12 cellular contexts compared by ENCODE assay signal in the genomic region with DNA sequence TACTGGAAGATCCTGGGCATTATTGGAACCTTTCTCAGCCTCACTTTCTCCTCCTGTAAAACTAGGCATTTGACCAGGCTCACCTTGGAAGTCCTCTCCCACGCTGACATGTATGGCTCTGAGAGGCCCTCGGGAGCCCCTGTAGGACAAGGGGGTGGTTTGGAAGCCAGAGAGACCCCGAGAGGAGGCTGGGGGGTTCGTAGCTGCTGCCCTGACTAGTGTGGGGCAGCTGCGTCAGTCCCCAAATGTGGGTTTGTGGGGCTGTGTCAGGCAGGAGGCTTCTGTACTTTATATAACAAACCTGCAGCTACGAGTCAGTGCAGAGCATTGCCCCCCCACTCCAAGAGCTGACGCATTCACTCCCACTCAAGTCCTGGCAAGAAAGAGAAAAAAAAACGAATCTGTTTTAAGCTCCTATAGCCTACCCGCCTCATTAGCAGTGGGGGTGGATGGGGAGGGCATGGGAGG. TPM values are rescaled to one million over a fixed set of nuclear protein-coding genes. Genes with fewer than 3 reads are reported as not detected.
DNase-seq lines count a peak whose midpoint lies in the region; ATAC-seq and TF ChIP-seq lines count a peak whose summit lies in the region.
"Had no signal": no experiment of that assay in that cellular context is flagged by ENCODE, and none has a peak within 500 bp of the region (broad histone marks: within the 10 kb centered on the region; RNA-seq: fewer than 3 reads in every experiment).

No MANE protein-coding gene starts in this region.

- no peak overlapping the region for H2AFZ ChIP-seq in PC-9

- H3K4me1 ChIP-seq in Peyer's patch (peaks cover 0 to 24% (median 5%) of the 10 kb centered on the region in 4 donors), right cardiac atrium (ENCODE audit: control insufficient read depth, insufficient read depth, low read length) (no peaks in the 10 kb centered on the region), rectal smooth muscle tissue (ENCODE audit: control insufficient read depth, insufficient read depth, low read length) (peaks cover 2% of the 10 kb centered on the region), PC-9 (replicated peaks; ENCODE audit: insufficient read depth) (peaks cover 25% of the 10 kb centered on the region)

- intact Hi-C loops in right cardiac atrium (cut with DNase I), result no loop called here
- intact Hi-C loops in PC-9 (cut with micrococcal nuclease; ENCODE audit: unreplicated experiment), result no loop called here

- peak overlapping the region in 3 of 4 donors; percentile 15 to 56 (median 50) for H3K4me3 ChIP-seq in Peyer's patch
- H3K4me3 ChIP-seq in right cardiac atrium (ENCODE audit: low read length), result peak overlapping the region; percentile 55
- H3K4me3 ChIP-seq in rectal smooth muscle tissue (ENCODE audit: low read length), result peak overlapping the region; percentile 56
- no peak overlapping the region for H3K4me3 ChIP-seq in PC-9

- no peaks in the 10 kb centered on the region for H4K20me1 ChIP-seq in PC-9 (ENCODE audit: insufficient read depth)

- no peak for TF ChIP-seq POLR2A in Peyer's patch (IDR thresholded peaks at IDR 0.05)

- WGBS in right cardiac atrium, result 50% methylated on average over 9 of the region's 9 CpGs

- no peaks in the 10 kb centered on the region for H3K27me3 ChIP-seq in Peyer's patch
- H3K27me3 ChIP-seq in right cardiac atrium (ENCODE audit: control insufficient read depth, insufficient read depth), result no peaks in the 10 kb centered on the region
- no peaks in the 10 kb centered on the region for H3K27me3 ChIP-seq in rectal smooth muscle tissue (ENCODE audit: control insufficient read depth, insufficient read depth, low read length)
- no peaks in the 10 kb centered on the region for H3K27me3 ChIP-seq in PC-9 (ENCODE audit: insufficient read depth, low read depth)

- no peak for TF ChIP-seq CTCF in Peyer's patch (IDR thresholded peaks at IDR 0.05)
- TF ChIP-seq CTCF in PC-9 (conservative IDR thresholded peaks at IDR 0.05), result no peak

- BruUV-seq in PC-9 (replicated peaks; lab: Mats Ljungman, UMichigan), result no TSS peak

- H3K79me2 ChIP-seq in PC-9 (ENCODE audit: low read depth), result no peaks in the 10 kb centered on the region

- ATAC-seq in right cardiac atrium (peak in 1 of 2 donors; percentile 12), HG02885 (IDR thresholded peaks at IDR 0.05; ENCODE audit: poor library complexity, unreplicated experiment) (no peak)
- ATAC-seq: stimulated activated effector memory CD8-positive, alpha-beta T cell treated with anti-CD3 and anti-CD28 coated beads, Interleukin-12 subunit alpha, Interleukin-12 subunit beta, amount 100 ng/mL, for 72 hours had no signal

- no peak overlapping the region for H3K4me2 ChIP-seq in PC-9

- H3F3A ChIP-seq in PC-9 (ENCODE audit: insufficient read depth, low read depth), result peaks cover 26% of the 10 kb centered on the region

- in situ Hi-C loops in Caki2 (cut with HindIII; ENCODE audit: low pct_unique_long_range_greater_than_20kb, low sequenced_read_pairs), result no loop called here

- DNase-seq in Caki2 (ENCODE audit: low read depth) (peak; percentile 48), Peyer's patch (no peak), right cardiac atrium (no peak), PC-9 (no peak), NAMALWA (ENCODE audit: low spot score) (no peak)
- no peak for DNase-seq in stimulated activated CD4-positive, alpha-beta T cell treated with anti-CD3 and anti-CD28 coated beads, Interleukin-1b, Interleukin-23, amount 100 ng/mL, for 48 hours
- DNase-seq: activated naive CD8-positive, alpha-beta T cell treated with anti-CD3 and anti-CD28 coated beads, Interleukin-2, amount 10 ng/mL, durations not matched to agents 7 days and 5 days; EL had no signal

- H3K27ac ChIP-seq in Peyer's patch (peak overlapping the region; percentile 12 to 78 (median 42)), right cardiac atrium (ENCODE audit: low read length) (peak overlapping the region; percentile 39), rectal smooth muscle tissue (ENCODE audit: low read depth, low read length) (peak overlapping the region; percentile 82), PC-9 (no peak overlapping the region)

- no peaks in the 10 kb centered on the region for H3K36me3 ChIP-seq in Peyer's patch
- H3K36me3 ChIP-seq in rectal smooth muscle tissue (ENCODE audit: control insufficient read depth, insufficient read depth, low read length), result no peaks in the 10 kb centered on the region
- no peaks in the 10 kb centered on the region for H3K36me3 ChIP-seq in PC-9 (ENCODE audit: low read depth)

- H3K9ac ChIP-seq in rectal smooth muscle tissue (ENCODE audit: low read length), result no peak overlapping the region

- H3K9me2 ChIP-seq in PC-9 (ENCODE audit: insufficient read depth), result no peaks in the 10 kb centered on the region

- CTCF ChIA-PET in PC-9 (lab: Charles Lee), result no interaction called here

- POLR2A ChIA-PET in PC-9 (lab: Charles Lee; ENCODE audit: unreplicated experiment), result no interaction called here

- H3K9me3 ChIP-seq in Peyer's patch, result no peaks in the 10 kb centered on the region
- no peaks in the 10 kb centered on the region for H3K9me3 ChIP-seq in right cardiac atrium (ENCODE audit: control insufficient read depth, low read length)
- no peaks in the 10 kb centered on the region for H3K9me3 ChIP-seq in PC-9 (ENCODE audit: insufficient read depth, low read depth)

RNA-seq across cellular contexts. Expression of gene CX3CL1, which starts 1.8 kb away (rescaled TPM):
- 16.4 and 59.5 TPM in 2 replicates for total RNA-seq in Caki2 (2014; rRNA removed; shearing (Covaris generic); ENCODE audit: low replicate concordance)
- total RNA-seq in Peyer's patch (1 to 10 TPM; 1.7 to 2.3 (median 2.1) TPM), right cardiac atrium (10 to 100 TPM in 2 of 4 donors, 1 to 10 TPM in 2; 8.2 to 14.2 (median 10.5) TPM), PC-9 (2021) (not detected in 2 replicates)
- 22.9 TPM for polyA plus RNA-seq in right cardiac atrium
- total RNA-seq: activated naive CD8-positive, alpha-beta T cell treated with anti-CD3 and anti-CD28 coated beads, Interleukin-2, amount 10 ng/mL, durations not matched to agents 7 days and 5 days had no signal

RNA-seq across cellular contexts. Expression of gene CCL22, which starts 15.5 kb away (rescaled TPM):
- not detected in 2 replicates for total RNA-seq in Caki2 (2014; rRNA removed; shearing (Covaris generic); ENCODE audit: low replicate concordance)
- total RNA-seq in Peyer's patch (1 to 10 TPM in 1 of 4 donors, under 1 TPM in 1, not detected in 2; 0.40 to 3.3 TPM), right cardiac atrium (under 1 TPM in 1 of 4 donors, not detected in 3; 0.11 TPM), PC-9 (2021) (0.24 and 0.35 TPM in 2 replicates)
- polyA plus RNA-seq in right cardiac atrium, result not detected
- total RNA-seq: pulmonary artery endothelial cell had no signal

RNA-seq across cellular contexts. Expression of gene CCL17, which starts 30.5 kb away (rescaled TPM):
- not detected in 2 replicates for total RNA-seq in Caki2 (2014; rRNA removed; shearing (Covaris generic); ENCODE audit: low replicate concordance)
- not detected for total RNA-seq in Peyer's patch
- total RNA-seq in right cardiac atrium, result not detected
- not detected for polyA plus RNA-seq in right cardiac atrium
- not detected in 2 replicates for total RNA-seq in PC-9 (2021)
- total RNA-seq: activated naive CD8-positive, alpha-beta T cell treated with anti-CD3 and anti-CD28 coated beads, Interleukin-2, amount 10 ng/mL, durations not matched to agents 7 days and 5 days; pulmonary artery endothelial cell had no signal
